Comparison of ENCODE assay signal across 3 cellular contexts in the genomic region with DNA sequence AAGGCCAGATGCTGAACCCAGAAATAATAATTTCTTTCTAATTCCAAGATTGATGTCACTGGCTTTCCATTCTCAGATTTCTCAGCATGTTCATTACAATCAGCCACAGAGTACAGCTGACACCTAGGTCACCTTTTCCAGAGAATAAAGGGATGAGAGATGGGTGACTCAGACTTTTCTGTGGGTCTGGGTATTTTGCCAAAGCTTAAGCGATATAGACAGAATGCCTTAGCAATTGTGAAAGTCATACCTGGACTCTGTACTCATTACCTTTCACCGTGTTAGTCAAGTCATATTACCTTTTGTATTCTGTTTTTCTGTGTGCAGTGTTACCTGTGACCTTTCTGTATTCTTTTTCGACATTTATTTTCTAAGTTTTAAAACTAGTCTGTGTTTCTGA.
TF ChIP-seq lines count a peak whose summit lies in the region.

No MANE protein-coding gene starts in this region.

TF ChIP-seq in A549, 52 proteins besides CTCF, POLR2A, EP300 and RAD21:
- TF ChIP-seq JUNB (IDR thresholded peaks at IDR 0.05) (peak; percentile 69), RARB (CRISPR knock-in tag; IDR thresholded peaks at IDR 0.05) (no peak), FOSL2 (IDR thresholded peaks at IDR 0.05) (0 out of 2 replicates have a peak, but pooled peaks have one; percentile 36), FOSL2 (CRISPR knock-in tag; IDR thresholded peaks at IDR 0.05) (peak; percentile 55), CEBPB (IDR thresholded peaks at IDR 0.05) (peak in 1 of 2 experiments; percentile 28; a peak in 1 of 4 replicates), HOXB13 (CRISPR knock-in tag; IDR thresholded peaks at IDR 0.05; ENCODE audit: low read depth) (no peak), TFCP2L1 (CRISPR knock-in tag; IDR thresholded peaks at IDR 0.05) (no peak)

TF ChIP-seq in HEK293, 187 proteins besides CTCF, POLR2A, EP300 and RAD21:
- no peak for TF ChIP-seq MEIS1 (CRISPR knock-in tag; IDR thresholded peaks at IDR 0.05; ENCODE audit: borderline replicate concordance)
- no peak for TF ChIP-seq ZNF521 (tag by site-specific recombination; IDR thresholded peaks at IDR 0.05)
- peak; percentile 23; the same call in 1 of the 2 replicates for TF ChIP-seq PRDM1 (tag by site-specific recombination; IDR thresholded peaks at IDR 0.05)

TF ChIP-seq in GM12878, 131 proteins besides CTCF, POLR2A, EP300 and RAD21:
- TF ChIP-seq IKZF1 (conservative IDR thresholded peaks at IDR 0.05) (0 out of 2 replicates have a peak, but pooled peaks have one; percentile 15), MTA2 (IDR thresholded peaks at IDR 0.05; ENCODE audit: low read depth) (0 out of 2 replicates have a peak, but pooled peaks have one; percentile 12), BMI1 (IDR thresholded peaks at IDR 0.05; ENCODE audit: borderline replicate concordance) (no peak), IKZF2 (IDR thresholded peaks at IDR 0.05) (peak in 1 of 2 experiments; percentile 43; a peak in 1 of 4 replicates), ESRRA (IDR thresholded peaks at IDR 0.05; ENCODE audit: low read length) (no peak)
- TF ChIP-seq, protein P1, sequence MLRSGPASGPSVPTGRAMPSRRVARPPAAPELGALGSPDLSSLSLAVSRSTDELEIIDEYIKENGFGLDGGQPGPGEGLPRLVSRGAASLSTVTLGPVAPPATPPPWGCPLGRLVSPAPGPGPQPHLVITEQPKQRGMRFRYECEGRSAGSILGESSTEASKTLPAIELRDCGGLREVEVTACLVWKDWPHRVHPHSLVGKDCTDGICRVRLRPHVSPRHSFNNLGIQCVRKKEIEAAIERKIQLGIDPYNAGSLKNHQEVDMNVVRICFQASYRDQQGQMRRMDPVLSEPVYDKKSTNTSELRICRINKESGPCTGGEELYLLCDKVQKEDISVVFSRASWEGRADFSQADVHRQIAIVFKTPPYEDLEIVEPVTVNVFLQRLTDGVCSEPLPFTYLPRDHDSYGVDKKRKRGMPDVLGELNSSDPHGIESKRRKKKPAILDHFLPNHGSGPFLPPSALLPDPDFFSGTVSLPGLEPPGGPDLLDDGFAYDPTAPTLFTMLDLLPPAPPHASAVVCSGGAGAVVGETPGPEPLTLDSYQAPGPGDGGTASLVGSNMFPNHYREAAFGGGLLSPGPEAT (IDR thresholded peaks at IDR 0.05; ENCODE audit: low read depth): peak; percentile 5; the same call in 1 of the 2 replicates
